ENCODE assay signal across 19 cellular contexts in genomic region chr10:123552760-123553554, GRCh38.
DNase-seq lines count a peak whose midpoint lies in the region; ATAC-seq and TF ChIP-seq lines count a peak whose summit lies in the region.
"Had no signal": no experiment of that assay in that cellular context is flagged by ENCODE, and none has a peak within 500 bp of the region (broad histone marks: within the 10 kb centered on the region; RNA-seq: fewer than 3 reads in every experiment).

No MANE protein-coding gene starts in this region.

- ATAC-seq in GM18511 (IDR thresholded peaks at IDR 0.05; ENCODE audit: unreplicated experiment): peak; percentile 66
- peak; percentile 50 for ATAC-seq in GM21528 (IDR thresholded peaks at IDR 0.05; ENCODE audit: low FRiP score, unreplicated experiment)
- ATAC-seq in HG03095 (IDR thresholded peaks at IDR 0.05; ENCODE audit: unreplicated experiment): peak; percentile 60
- no peak for ATAC-seq in lung (ENCODE audit: insufficient read depth, low FRiP score)
- no peak for ATAC-seq in gastroesophageal sphincter
- ATAC-seq in GM18909 (IDR thresholded peaks at IDR 0.05; ENCODE audit: poor library complexity, unreplicated experiment): no peak
- ATAC-seq: activated CD4-positive, CD25-positive, alpha-beta regulatory T cell treated with anti-CD3 and anti-CD28 coated beads, Interleukin-2, amount 50 U/mL, for 24 hours; gastrocnemius medialis; Panc1 had no signal

- H3K27ac ChIP-seq in lung (ENCODE audit: low read depth in 1 of 2, low read length in 1 of 2) (no peak overlapping the region), gastroesophageal sphincter (no peak overlapping the region)
- H3K27ac ChIP-seq: cardiac muscle cell, gastrocnemius medialis had no signal

- TF ChIP-seq POLR2A in gastroesophageal sphincter (IDR thresholded peaks at IDR 0.05): no peak

- H3K9me3 ChIP-seq in lung (ENCODE audit: control insufficient read depth in 2 of 2, insufficient read depth in 1 of 2, low read length in 1 of 2): no peaks in the 10 kb centered on the region
- no peaks in the 10 kb centered on the region for H3K9me3 ChIP-seq in gastroesophageal sphincter
- H3K9me3 ChIP-seq: gastrocnemius medialis had no signal

- no peak for TF ChIP-seq EP300 in gastroesophageal sphincter (IDR thresholded peaks at IDR 0.05)

- H3K4me1 ChIP-seq in lung (ENCODE audit: control insufficient read depth in 2 of 2, insufficient read depth in 2 of 2, low read length in 2 of 2): no peaks in the 10 kb centered on the region
- no peaks in the 10 kb centered on the region for H3K4me1 ChIP-seq in gastroesophageal sphincter
- H3K4me1 ChIP-seq: gastrocnemius medialis had no signal

- no peaks in the 10 kb centered on the region for H3K36me3 ChIP-seq in lung (ENCODE audit: control insufficient read depth in 2 of 2, insufficient read depth in 2 of 2, low read length in 2 of 2)
- no peaks in the 10 kb centered on the region for H3K36me3 ChIP-seq in gastroesophageal sphincter
- H3K36me3 ChIP-seq: cardiac muscle cell, gastrocnemius medialis had no signal

- DNase-seq in lung (ENCODE audit: low spot score): peak; percentile 22
- no peak for DNase-seq in Ammon's horn (ENCODE audit: low spot score)
- no peak for DNase-seq in NCI-H2227 (lab: John Stamatoyannopoulos, UW; ENCODE audit: unreplicated experiment)
- DNase-seq: activated naive CD8-positive, alpha-beta T cell treated with anti-CD3 and anti-CD28 coated beads for 36 hours; gastrocnemius medialis; GF-D8; immature natural killer cell; NCI-H1092; NCI-H345; occipital lobe; SW 1271 had no signal

- H3K4me3 ChIP-seq in lung: no peak overlapping the region
- no peak overlapping the region for H3K4me3 ChIP-seq in gastroesophageal sphincter
- H3K4me3 ChIP-seq: cardiac muscle cell, gastrocnemius medialis had no signal

- H3K27me3 ChIP-seq in lung (ENCODE audit: control insufficient read depth, insufficient read depth) (peaks cover 3% of the 10 kb centered on the region), gastroesophageal sphincter (peaks cover 83% of the 10 kb centered on the region)
- H3K27me3 ChIP-seq: cardiac muscle cell had no signal

- TF ChIP-seq CTCF in lung (IDR thresholded peaks at IDR 0.05; ENCODE audit: control extremely low read depth, extremely low read depth) (no peak), gastroesophageal sphincter (IDR thresholded peaks at IDR 0.05) (no peak)

- WGBS in lung, 2 donors: 77 to 86% methylated on average over 11 of the region's 11 CpGs
- WGBS in gastroesophageal sphincter (ENCODE audit: low coverage in 1 of 2), 2 donors: 70% methylated on average over 2 of the region's 11 CpGs; no CpG with 5 or more reads in 1 of the 2 donors

Comparison
In these comparisons a context has a peak if more than half of its experiments do, and no peak if none do; other contexts are left out.
1. ATAC-seq: peak in GM18511 (single experiment), GM21528 (single experiment) and HG03095 (single experiment); none in lung (single experiment), gastroesophageal sphincter (single experiment) and GM18909 (single experiment).